ENCODE assay signal across 14 cellular contexts in genomic region chr9:7363777-7364477, GRCh38.
"Had no signal": no experiment of that assay in that cellular context is flagged by ENCODE, and none has a peak within 500 bp of the region (broad histone marks: within the 10 kb centered on the region; RNA-seq: fewer than 3 reads in every experiment).

No MANE protein-coding gene starts in this region.

- H3K9me3 Mint-ChIP-seq: activated CD8-positive, alpha-beta T cell treated with anti-CD3 and anti-CD28 coated beads for 36 hours; activated naive CD4-positive, alpha-beta T cell treated with anti-CD3 and anti-CD28 coated beads for 36 hours; activated T-helper 17 cell treated with anti-CD3 and anti-CD28 coated beads, Interleukin-2, amount 50 U/mL, for 72 hours; effector memory CD8-positive, alpha-beta T cell; memory B cell; neural crest cell; T-cell had no signal

- H3K4me1 ChIP-seq: uterus had no signal

- ATAC-seq: activated CD8-positive, alpha-beta T cell treated with anti-CD3 and anti-CD28 coated beads for 36 hours; activated T-helper 17 cell treated with anti-CD3 and anti-CD28 coated beads, Interleukin-2, amount 50 U/mL, for 72 hours; effector memory CD8-positive, alpha-beta T cell; T-cell had no signal

- H3K4me3 Mint-ChIP-seq: activated CD8-positive, alpha-beta T cell treated with anti-CD3 and anti-CD28 coated beads for 36 hours; activated naive CD4-positive, alpha-beta T cell treated with anti-CD3 and anti-CD28 coated beads for 36 hours; activated T-helper 17 cell treated with anti-CD3 and anti-CD28 coated beads, Interleukin-2, amount 50 U/mL, for 72 hours; effector memory CD8-positive, alpha-beta T cell; memory B cell; neural crest cell; T-cell had no signal

- H3K36me3 Mint-ChIP-seq: memory B cell, T-cell had no signal

- H3K36me3 ChIP-seq: ovary, uterus had no signal

- H3K4me3 ChIP-seq: ovary, skin epidermis, uterus had no signal

- DNase-seq: activated CD4-positive, alpha-beta T cell treated with anti-CD3 and anti-CD28 coated beads for 4 hours; activated CD8-positive, alpha-beta T cell treated with anti-CD3 and anti-CD28 coated beads for 36 hours; activated naive CD4-positive, alpha-beta T cell treated with anti-CD3 and anti-CD28 coated beads for 36 hours; central memory CD4-positive, alpha-beta T cell; effector memory CD8-positive, alpha-beta T cell; hippocampal formation; ovary; T-cell; uterus had no signal

- H3K27me3 ChIP-seq: ovary, uterus had no signal

- H3K27ac Mint-ChIP-seq: activated CD8-positive, alpha-beta T cell treated with anti-CD3 and anti-CD28 coated beads for 36 hours; activated naive CD4-positive, alpha-beta T cell treated with anti-CD3 and anti-CD28 coated beads for 36 hours; activated T-helper 17 cell treated with anti-CD3 and anti-CD28 coated beads, Interleukin-2, amount 50 U/mL, for 72 hours; effector memory CD8-positive, alpha-beta T cell; memory B cell; T-cell had no signal

- H3K9me3 ChIP-seq: ovary, uterus had no signal

- H3K27ac ChIP-seq: ovary, skin epidermis, uterus, VCaP had no signal

- H3K27me3 Mint-ChIP-seq: memory B cell had no signal

- H3K4me1 Mint-ChIP-seq: activated T-helper 17 cell treated with anti-CD3 and anti-CD28 coated beads, Interleukin-2, amount 50 U/mL, for 72 hours; memory B cell; T-cell had no signal
